In genomic region chr1:211198880-211199279, GRCh38 we compare ENCODE assay signal across 22 cellular contexts.
"Had no signal": no experiment of that assay in that cellular context is flagged by ENCODE, and none has a peak within 500 bp of the region (broad histone marks: within the 10 kb centered on the region; RNA-seq: fewer than 3 reads in every experiment).

No MANE protein-coding gene starts in this region.

- ATAC-seq: activated naive CD4-positive, alpha-beta T cell treated with anti-CD3 and anti-CD28 coated beads, Interleukin-2, amount 50 U/mL, for 72 hours; activated naive CD8-positive, alpha-beta T cell treated with anti-CD3 and anti-CD28 coated beads, Interleukin-2, amount 50 U/mL, for 24 hours; activated T-cell treated with anti-CD3 and anti-CD28 coated beads, Interleukin-2, amount 50 U/mL, for 4 hours had no signal

- H3K4me3 ChIP-seq: colonic mucosa had no signal

- H3K27ac ChIP-seq: colonic mucosa had no signal

- H3K9me3 ChIP-seq: colonic mucosa had no signal

- H3K36me3 ChIP-seq: colonic mucosa had no signal

- DNase-seq: activated B cell treated with CpG ODN at 0.5 μM for 24 hours; activated CD4-positive, alpha-beta T cell treated with anti-CD3 and anti-CD28 coated beads for 1 hour; activated CD4-positive, alpha-beta T cell treated with anti-CD3 and anti-CD28 coated beads, Interleukin-2, amount 10 ng/mL, durations not matched to agents 24 days and 14 days; activated CD4-positive, alpha-beta T cell treated with anti-CD3 and anti-CD28 coated beads, Interleukin-2, amount 50 U/mL, for 48 hours; activated CD8-positive, alpha-beta memory T cell treated with anti-CD3 and anti-CD28 coated beads for 24 hours; activated effector memory CD4-positive, alpha-beta T cell treated with anti-CD3 and anti-CD28 coated beads, Interleukin-2, amount 50 U/mL, for 16 hours; activated naive CD4-positive, alpha-beta T cell treated with Interleukin-2 at 50 U/mL for 16 hours; activated naive CD8-positive, alpha-beta T cell treated with anti-CD3 and anti-CD28 coated beads, Interleukin-2, amount 50 U/mL, for 24 hours; activated T-cell treated with anti-CD3 and anti-CD28 coated beads, Interleukin-2, amount 50 U/mL, for 4 hours; colonic mucosa; Karpas-422; NCI-H1048; NCI-H146; NCI-H187 treated with DMSO at 0.1 percent for 48 hours; NCI-H2171; NCI-H2227 treated with DMSO at 0.1 percent for 48 hours; NCI-H446 treated with DMSO at 0.1 percent for 48 hours; NCI-H774; SIG-M5; T-helper 2 cell; T1000 had no signal

- H3K27ac Mint-ChIP-seq: activated B cell treated with CpG ODN at 0.5 μM for 24 hours; activated CD4-positive, alpha-beta T cell treated with anti-CD3 and anti-CD28 coated beads, Interleukin-2, amount 10 ng/mL, durations not matched to agents 24 days and 14 days; activated naive CD4-positive, alpha-beta T cell treated with anti-CD3 and anti-CD28 coated beads, Interleukin-2, amount 50 U/mL, for 72 hours; activated naive CD8-positive, alpha-beta T cell treated with anti-CD3 and anti-CD28 coated beads, Interleukin-2, amount 50 U/mL, for 24 hours had no signal

- H3K4me1 Mint-ChIP-seq: activated B cell treated with CpG ODN at 0.5 μM for 24 hours; activated CD4-positive, alpha-beta T cell treated with anti-CD3 and anti-CD28 coated beads, Interleukin-2, amount 10 ng/mL, durations not matched to agents 24 days and 14 days; activated naive CD8-positive, alpha-beta T cell treated with anti-CD3 and anti-CD28 coated beads, Interleukin-2, amount 50 U/mL, for 24 hours had no signal

- H3K9me3 Mint-ChIP-seq: activated CD4-positive, alpha-beta T cell treated with anti-CD3 and anti-CD28 coated beads, Interleukin-2, amount 10 ng/mL, durations not matched to agents 24 days and 14 days had no signal

- H3K4me3 Mint-ChIP-seq: activated B cell treated with CpG ODN at 0.5 μM for 24 hours; activated CD4-positive, alpha-beta T cell treated with anti-CD3 and anti-CD28 coated beads, Interleukin-2, amount 10 ng/mL, durations not matched to agents 24 days and 14 days; activated naive CD8-positive, alpha-beta T cell treated with anti-CD3 and anti-CD28 coated beads, Interleukin-2, amount 50 U/mL, for 24 hours; activated T-cell treated with anti-CD3 and anti-CD28 coated beads, Interleukin-2, amount 50 U/mL, for 4 hours had no signal

- H3K27me3 ChIP-seq: colonic mucosa had no signal

- H3K4me1 ChIP-seq: colonic mucosa had no signal
